ENCODE assay signal across 19 cellular contexts in genomic region chr2:217351378-217351777, GRCh38.
"Had no signal": no experiment of that assay in that cellular context is flagged by ENCODE, and none has a peak within 500 bp of the region (broad histone marks: within the 10 kb centered on the region; RNA-seq: fewer than 3 reads in every experiment).

No MANE protein-coding gene starts in this region.

- H3K4me1 ChIP-seq: foreskin keratinocyte, left lung, lower lobe of right lung had no signal

- H3K27me3 ChIP-seq: dorsolateral prefrontal cortex, esophagus muscularis mucosa, foreskin keratinocyte, gastroesophageal sphincter, heart right ventricle, left lung had no signal

- H3K36me3 ChIP-seq: esophagus muscularis mucosa, gastroesophageal sphincter, heart right ventricle, left lung, lower lobe of right lung had no signal

- H3K4me3 Mint-ChIP-seq: mesothelial cell of epicardium had no signal

- ATAC-seq: gastroesophageal sphincter, left cardiac atrium, left lung, left ventricle myocardium superior, mucosa of descending colon had no signal

- H3K27ac Mint-ChIP-seq: mesothelial cell of epicardium had no signal

- H3K27ac ChIP-seq: coronary artery, dorsolateral prefrontal cortex, esophagus muscularis mucosa, foreskin keratinocyte, gastroesophageal sphincter, heart right ventricle, left lung, lower lobe of right lung had no signal

- DNase-seq: dermis blood vessel endothelial cell; dorsolateral prefrontal cortex; effector CD4-positive, alpha-beta T cell; effector memory CD4-positive, alpha-beta T cell; glutamatergic neuron; head of caudate nucleus; heart right ventricle; hippocampal formation; left cardiac atrium; left lung; left ventricle myocardium superior; lower lobe of right lung; mesenchymal stem cell; mucosa of descending colon had no signal

- H3K4me3 ChIP-seq: coronary artery, dorsolateral prefrontal cortex, esophagus muscularis mucosa, gastroesophageal sphincter, heart right ventricle, left lung, lower lobe of right lung, mucosa of descending colon had no signal

- H3K9me3 ChIP-seq: esophagus muscularis mucosa, gastroesophageal sphincter had no signal
